ENCODE assay signal across 35 cellular contexts in the genomic region with DNA sequence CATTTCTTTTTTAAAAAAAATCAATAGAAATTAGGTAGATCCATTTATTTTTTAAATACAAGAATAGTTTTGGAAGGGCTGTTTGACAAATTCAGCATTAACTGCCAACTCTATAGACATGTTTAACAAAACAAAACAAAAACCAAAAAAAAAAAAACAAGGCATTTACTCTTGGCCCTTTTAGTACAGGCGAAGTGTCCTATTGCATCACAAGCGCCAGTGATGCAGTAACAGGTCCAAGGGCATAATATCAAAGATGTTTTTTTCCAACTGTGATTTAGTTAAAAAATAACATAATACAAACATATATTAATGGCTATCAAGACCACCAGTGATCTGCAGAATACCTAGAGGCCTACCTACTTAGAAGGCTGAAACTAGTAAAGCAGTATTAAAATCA. TPM values are rescaled to one million over a fixed set of nuclear protein-coding genes. Genes with fewer than 3 reads are reported as not detected.
"Had no signal": no experiment of that assay in that cellular context is flagged by ENCODE, and none has a peak within 500 bp of the region (broad histone marks: within the 10 kb centered on the region; RNA-seq: fewer than 3 reads in every experiment).

No MANE protein-coding gene starts in this region.

- FAIRE-seq: bronchial epithelial cell, TTC549 had no signal

- H3K9me3 ChIP-seq: adrenal gland had no signal

- H3K4me1 ChIP-seq: adrenal gland had no signal

- DNase-seq: activated B cell treated with CpG ODN at 0.5 μM for 24 hours; activated CD4-positive, alpha-beta memory T cell treated with anti-CD3 and anti-CD28 coated beads for 36 hours; activated CD4-positive, alpha-beta T cell treated with anti-CD3 and anti-CD28 coated beads for 4 hours; activated CD4-positive, alpha-beta T cell treated with anti-CD3 and anti-CD28 coated beads, Interleukin-2, amount 10 ng/mL, durations not matched to agents 24 days and 14 days; activated CD4-positive, alpha-beta T cell treated with anti-CD3 and anti-CD28 coated beads, Interleukin-2, amount 50 U/mL, for 1 hour; activated CD4-positive, alpha-beta T cell treated with anti-CD3 and anti-CD28 coated beads, Interleukin-2, amount 50 U/mL, for 4 hours; activated CD4-positive, CD25-positive, alpha-beta regulatory T cell treated with anti-CD3 and anti-CD28 coated beads, Interleukin-2, amount 50 U/mL, for 72 hours; activated CD8-positive, alpha-beta memory T cell treated with anti-CD3 and anti-CD28 coated beads, Interleukin-2, amount 50 U/mL, for 4 hours; activated CD8-positive, alpha-beta T cell treated with anti-CD3 and anti-CD28 coated beads for 36 hours; activated effector memory CD4-positive, alpha-beta T cell treated with anti-CD3 and anti-CD28 coated beads, Interleukin-2, amount 50 U/mL, for 16 hours; activated gamma-delta T cell treated with Interleukin-2 at 50 U/mL for 16 hours; activated naive CD4-positive, alpha-beta T cell; activated naive CD4-positive, alpha-beta T cell treated with anti-CD3 and anti-CD28 coated beads for 36 hours; activated naive CD4-positive, alpha-beta T cell treated with anti-CD3 and anti-CD28 coated beads, Interleukin-2, amount 50 U/mL, for 16 hours; activated naive CD8-positive, alpha-beta T cell treated with anti-CD3 and anti-CD28 coated beads for 36 hours; activated T-cell treated with anti-CD3 and anti-CD28 coated beads for 4 hours; activated T-cell treated with anti-CD3 and anti-CD28 coated beads, Interleukin-2, amount 50 U/mL, for 1 hour; activated T-cell treated with anti-CD3 and anti-CD28 coated beads, Interleukin-2, amount 50 U/mL, for 4 hours; activated T-cell treated with anti-CD3 and anti-CD28 coated beads, Interleukin-2, amount 50 U/mL, for 72 hours; adrenal gland; amniotic stem cell; aorta; caudate nucleus; cerebellar nuclear complex; T-helper 1 cell; T-helper 2 cell; T-helper 9 cell had no signal

- H3K27me3 ChIP-seq: adrenal gland, cardiac muscle cell had no signal

- ATAC-seq: activated CD8-positive, alpha-beta T cell treated with anti-CD3 and anti-CD28 coated beads for 36 hours; activated naive CD4-positive, alpha-beta T cell treated with anti-CD3 and anti-CD28 coated beads, Interleukin-2, amount 50 U/mL, for 72 hours; activated T-cell treated with anti-CD3 and anti-CD28 coated beads, Interleukin-2, amount 50 U/mL, for 4 hours; activated T-cell treated with anti-CD3 and anti-CD28 coated beads, Interleukin-2, amount 50 U/mL, for 72 hours; activated T-helper 17 cell treated with anti-CD3 and anti-CD28 coated beads, Interleukin-2, amount 50 U/mL, for 72 hours had no signal

- H3K36me3 ChIP-seq: adrenal gland, cardiac muscle cell had no signal

- H3K4me3 ChIP-seq: adrenal gland, cardiac muscle cell had no signal

- H3K27ac ChIP-seq: adrenal gland, cardiac muscle cell, VCaP had no signal

RNA-seq across cellular contexts. Expression of a gene that starts 55.3 kb away (rescaled TPM):
- total RNA-seq: activated B cell treated with CpG ODN at 0.5 μM for 24 hours; activated CD4-positive, alpha-beta memory T cell treated with anti-CD3 and anti-CD28 coated beads for 36 hours; activated CD4-positive, alpha-beta T cell treated with anti-CD3 and anti-CD28 coated beads, Interleukin-2, amount 10 ng/mL, durations not matched to agents 24 days and 14 days; activated CD8-positive, alpha-beta memory T cell treated with anti-CD3 and anti-CD28 coated beads for 36 hours; activated naive CD4-positive, alpha-beta T cell treated with anti-CD3 and anti-CD28 coated beads for 36 hours; activated naive CD4-positive, alpha-beta T cell treated with anti-CD3 and anti-CD28 coated beads, Interleukin-2, amount 50 U/mL, for 72 hours; activated naive CD8-positive, alpha-beta T cell treated with anti-CD3 and anti-CD28 coated beads for 36 hours; activated T-cell treated with anti-CD3 and anti-CD28 coated beads, Interleukin-2, amount 50 U/mL, for 4 hours; activated T-helper 1 cell treated with anti-CD3 and anti-CD28 coated beads, Interleukin-12 subunit alpha, Interleukin-12 subunit beta, Interleukin-2, Interleukin-4 antibody, amounts not matched to agents 30 ng/mL and 10 ng/mL and 1 ng/mL, durations not matched to agents 14 hours and 24 hours and 36 hours; adrenal gland; aorta had no signal
